ENCODE assay signal across 28 cellular contexts in genomic region chr1:35597870-35598269, GRCh38. TPM values are rescaled to one million over a fixed set of nuclear protein-coding genes. Genes with fewer than 3 reads are reported as not detected.
DNase-seq lines count a peak whose midpoint lies in the region; ATAC-seq, FAIRE-seq and TF ChIP-seq lines count a peak whose summit lies in the region.
"Had no signal": no experiment of that assay in that cellular context is flagged by ENCODE, and none has a peak within 500 bp of the region (broad histone marks: within the 10 kb centered on the region; RNA-seq: fewer than 3 reads in every experiment).

No MANE protein-coding gene starts in this region.

- no peak overlapping the region for H3K4me3 ChIP-seq in HepG2 (replicated peaks in 1 of 3; ENCODE audit: insufficient read depth in 1 of 3, low read depth in 2 of 3, low read length in 3 of 3)
- no peak overlapping the region for H3K4me3 ChIP-seq in right lobe of liver
- H3K4me3 ChIP-seq in endodermal cell (ENCODE audit: low read length) = no peak overlapping the region

- H3K9me3 Mint-ChIP-seq in WTC11 (no peaks in the 10 kb centered on the region), endodermal cell (no peaks in the 10 kb centered on the region), type B pancreatic cell (no peaks in the 10 kb centered on the region)
- H3K9me3 Mint-ChIP-seq: CD4-positive, CD25-positive, alpha-beta regulatory T cell; CD8-positive, alpha-beta memory T cell; H9; IgD-negative memory B cell had no signal

- ATAC-seq in HepG2 (no peak), right lobe of liver (no peak), WTC11 (peak; percentile 27; the same call in 1 of the 2 replicates)

- no peak for FAIRE-seq in HepG2 (lab: Jason Lieb, UNC)
- FAIRE-seq: A204.1, GM12892, GM18507, H1 had no signal

- H3K27me3 Mint-ChIP-seq in WTC11 (ENCODE audit: low read depth) (no peaks in the 10 kb centered on the region), endodermal cell (ENCODE audit: insufficient read depth) (no peaks in the 10 kb centered on the region), type B pancreatic cell (no peaks in the 10 kb centered on the region)
- H3K27me3 Mint-ChIP-seq: CD4-positive, CD25-positive, alpha-beta regulatory T cell; CD8-positive, alpha-beta memory T cell; IgD-negative memory B cell had no signal

- peaks cover 2 to 27% of the 10 kb centered on the region in 2 experiments; a peak in 4 of 5 replicates for H3K36me3 ChIP-seq in HepG2 (replicated peaks in 1 of 2; ENCODE audit: control insufficient read depth in 1 of 2, insufficient read depth in 2 of 2, low read length in 2 of 2)
- peaks cover 0 to 28% (median 10%) of the 10 kb centered on the region in 4 donors for H3K36me3 ChIP-seq in right lobe of liver
- H3K36me3 ChIP-seq in endodermal cell (ENCODE audit: control insufficient read depth, insufficient read depth, low read length) = peaks cover 22% of the 10 kb centered on the region

- in situ Hi-C loops in HepG2 (cut with HindIII; ENCODE audit: extremely low pct_ligation_motif_present, low pct_unique_long_range_greater_than_20kb) = no loop called here

- H3K4me1 Mint-ChIP-seq in WTC11 = peaks cover 9% of the 10 kb centered on the region; the same call in 1 of the 2 replicates
- peaks cover 25% of the 10 kb centered on the region for H3K4me1 Mint-ChIP-seq in endodermal cell
- H3K4me1 Mint-ChIP-seq in type B pancreatic cell (ENCODE audit: unreplicated experiment) = peaks cover 15% of the 10 kb centered on the region
- H3K4me1 Mint-ChIP-seq: H9 had no signal

- H3K79me2 ChIP-seq in HepG2 (ENCODE audit: insufficient read depth, low read length) = no peaks in the 10 kb centered on the region

- WGBS in HepG2 (ENCODE audit: low lambda C conversion rate) = 95% methylated on average over 4 of the region's 5 CpGs
- 92% methylated on average over 4 of the region's 5 CpGs for WGBS in right lobe of liver (ENCODE audit: insufficient coverage, low coverage, low lambda C conversion rate, missing lambda C conversion rate)
- 95 to 100% methylated on average over 3 to 5 of the region's 5 CpGs for WGBS in endodermal cell (ENCODE audit: insufficient coverage in 1 of 2, insufficient read length in 1 of 2), 2 experiments

- CTCF ChIA-PET in HepG2 (lab: Yijun Ruan, JAX; ENCODE audit: low intra/inter-chr PET ratio, low total read pairs) = no interaction called here
- CTCF ChIA-PET in WTC11 (lab: Charles Lee) = interaction anchor here (1.4 kb wide), 1 partner anchor 118 kb away, joined by 5 read pairs; no protein-coding TSS in a partner anchor

- intact Hi-C loops in HepG2 (cut with micrococcal nuclease; ENCODE audit: unreplicated experiment) (no loop called here), right lobe of liver (cut with DNase I) (no loop called here)

- TF ChIP-seq POLR2A in HepG2 (IDR thresholded peaks at IDR 0.05; ENCODE audit: insufficient read depth in 1 of 2, low read depth in 2 of 2, low read length in 2 of 2) = no peak
- TF ChIP-seq POLR2A in right lobe of liver (IDR thresholded peaks at IDR 0.05) = no peak

- H3K4me1 ChIP-seq in HepG2 (ENCODE audit: insufficient read depth, low read length) (peaks cover 8% of the 10 kb centered on the region), right lobe of liver (no peaks in the 10 kb centered on the region), endodermal cell (ENCODE audit: control insufficient read depth, insufficient read depth, low read length) (peaks cover 11% of the 10 kb centered on the region)
- H3K4me1 ChIP-seq: BE2C had no signal

- H3K4me3 Mint-ChIP-seq in WTC11 (no peak overlapping the region), endodermal cell (no peak overlapping the region), type B pancreatic cell (no peak overlapping the region)
- H3K4me3 Mint-ChIP-seq: CD4-positive, CD25-positive, alpha-beta regulatory T cell; CD8-positive, alpha-beta memory T cell; H9; IgD-negative memory B cell had no signal

- no peak for DNase-seq in HepG2 (ENCODE audit: low spot score)
- DNase-seq in right lobe of liver = no peak
- DNase-seq in WTC11 (ENCODE audit: low spot score) = no peak
- no peak for DNase-seq in endodermal cell
- peak; percentile 31 for DNase-seq in type B pancreatic cell (ENCODE audit: extremely low spot score, unreplicated experiment)
- no peak for DNase-seq in iPS-NIHi7 (ENCODE audit: extremely low spot score)
- DNase-seq in NCI-H2081 treated with DMSO at 0.1 percent for 48 hours (lab: John Stamatoyannopoulos, UW) = no peak
- no peak for DNase-seq in inferior parietal cortex (ENCODE audit: extremely low spot score)
- DNase-seq: ACHN; BE2C; C1 segment of cervical spinal cord; CD4-positive, CD25-positive, alpha-beta regulatory T cell; CD8-positive, alpha-beta memory T cell; COR-L47; DMS 273 treated with DMSO at 0.1 percent for 48 hours; DMS53; DND-41; EL; H9; KG1 had no signal

- no peaks in the 10 kb centered on the region for H4K20me1 ChIP-seq in HepG2 (ENCODE audit: insufficient read depth, low read length)

- no peak for TF ChIP-seq RAD21 in HepG2 (CRISPR knock-in tag; IDR thresholded peaks at IDR 0.05)

- H3K27me3 ChIP-seq in HepG2 (ENCODE audit: control insufficient read depth in 1 of 2, insufficient read depth in 2 of 2, low read length in 2 of 2) (no peaks in the 10 kb centered on the region), right lobe of liver (no peaks in the 10 kb centered on the region), endodermal cell (ENCODE audit: control insufficient read depth, insufficient read depth, low read length, poor library complexity, severe bottlenecking) (no peaks in the 10 kb centered on the region)
- H3K27me3 ChIP-seq: BE2C had no signal

- TF ChIP-seq CTCF in HepG2 (CRISPR knock-in tag; IDR thresholded peaks at IDR 0.05) (no peak), right lobe of liver (IDR thresholded peaks at IDR 0.05) (no peak), WTC11 (IDR thresholded peaks at IDR 0.05) (no peak), endodermal cell (conservative IDR thresholded peaks at IDR 0.05) (no peak), type B pancreatic cell (conservative IDR thresholded peaks at IDR 0.05) (no peak)

- H3K27ac Mint-ChIP-seq in WTC11 (no peak overlapping the region), endodermal cell (peak overlapping the region; percentile 16), type B pancreatic cell (no peak overlapping the region)
- H3K27ac Mint-ChIP-seq: CD4-positive, CD25-positive, alpha-beta regulatory T cell; H9 had no signal

- H3K4me2 ChIP-seq in HepG2 (ENCODE audit: low read depth, low read length) = no peak overlapping the region

- no TSS peak for BruUV-seq in HepG2 (replicated peaks; lab: Mats Ljungman, UMichigan)

- no peak for TF ChIP-seq EP300 in HepG2 (IDR thresholded peaks at IDR 0.05; ENCODE audit: low read depth in 2 of 2, low read length in 2 of 2)
- no peak for TF ChIP-seq EP300 in HepG2 (CRISPR knock-in tag; IDR thresholded peaks at IDR 0.05; ENCODE audit: borderline replicate concordance)

- H3K9ac ChIP-seq in HepG2 (ENCODE audit: insufficient read depth, low read depth, low read length) (no peak overlapping the region), endodermal cell (ENCODE audit: extremely low read depth, low read length, poor library complexity, severe bottlenecking) (no peak overlapping the region)

- peaks cover 9% of the 10 kb centered on the region for H3K36me3 Mint-ChIP-seq in WTC11
- peaks cover 19% of the 10 kb centered on the region for H3K36me3 Mint-ChIP-seq in endodermal cell (ENCODE audit: low read depth)
- peaks cover 12% of the 10 kb centered on the region for H3K36me3 Mint-ChIP-seq in type B pancreatic cell

- POLR2A ChIA-PET in HepG2 (lab: Yijun Ruan, JAX) = no interaction called here
- POLR2A ChIA-PET in WTC11 (lab: Charles Lee) = no interaction called here

- H3K27ac ChIP-seq in HepG2 (ENCODE audit: extremely low read length, insufficient read depth, low read length) = no peak overlapping the region
- H3K27ac ChIP-seq in right lobe of liver = no peak overlapping the region
- no peak overlapping the region for H3K27ac ChIP-seq in endodermal cell (ENCODE audit: low read depth, low read length)
- H3K27ac ChIP-seq: HL-60 had no signal

- H3K9me3 ChIP-seq in HepG2 (ENCODE audit: low read length) = no peaks in the 10 kb centered on the region
- no peaks in the 10 kb centered on the region for H3K9me3 ChIP-seq in right lobe of liver
- H3K9me3 ChIP-seq in endodermal cell (ENCODE audit: control insufficient read depth, low read length) = no peaks in the 10 kb centered on the region
- H3K9me3 ChIP-seq: BE2C had no signal

- H2AFZ ChIP-seq in HepG2 (ENCODE audit: low read length) = no peak overlapping the region

RNA-seq across cellular contexts. Expression of gene TFAP2E, which starts 24.8 kb away (rescaled TPM):
- total RNA-seq in HepG2 (2016; rRNA removed; fragmentation: Illumina TruSeq; extraction: Trizol) (0.31 and 0.44 TPM in 2 replicates), right lobe of liver (under 1 TPM in 2 of 6 experiments, not detected in 4; 0.15 to 0.24 TPM), WTC11 (2021) (1.5 to 1.7 TPM (median 1.5 TPM) in 3 replicates), endodermal cell (under 1 TPM; 0.62 to 0.66 TPM), type B pancreatic cell (ENCODE audit: low replicate concordance) (1.3 and 1.4 TPM in 2 replicates)
- total RNA-seq in HepG2 (2016; cell fraction: cytosol; rRNA removed; fragmentation: Illumina TruSeq; extraction: Trizol; ENCODE audit: low read depth) = 0.18 TPM in 1 of 2 replicates, not detected in the other
- 0.17 and 0.49 TPM in 2 replicates for total RNA-seq in HepG2 (2016; cell fraction: insoluble cytoplasmic fraction; rRNA removed; fragmentation: Illumina TruSeq; extraction: Trizol)
- total RNA-seq in HepG2 (2016; cell fraction: membrane; rRNA removed; fragmentation: Illumina TruSeq; extraction: Trizol) = 0.12 and 0.17 TPM in 2 replicates
- total RNA-seq in HepG2 (2016; cell fraction: nucleus; rRNA removed; fragmentation: Illumina TruSeq; extraction: Trizol) = 0.47 and 0.53 TPM in 2 replicates
- 0.41 and 0.46 TPM in 2 replicates for polyA plus RNA-seq in HepG2 (2011; rRNA removed)
- 0.32 and 0.42 TPM in 2 replicates for polyA plus RNA-seq in HepG2 (2011; cell fraction: cytosol; rRNA removed)
- 2.1 and 2.2 TPM in 2 replicates for polyA plus RNA-seq in HepG2 (2011; cell fraction: nucleus; rRNA removed)
- polyA plus RNA-seq in HepG2 (2012) = 0.56 and 0.88 TPM in 2 replicates
- 0.12 TPM in 1 of 2 replicates, not detected in the other for polyA plus RNA-seq in HepG2 (2016; cell fraction: cytosol; fragmentation: Illumina TruSeq; extraction: Trizol; ENCODE audit: low read depth)
- 0.28 and 0.50 TPM in 2 replicates for polyA plus RNA-seq in HepG2 (2016; cell fraction: insoluble cytoplasmic fraction; fragmentation: Illumina TruSeq; extraction: Trizol; ENCODE audit: low read depth)
- 0.08 and 0.26 TPM in 2 replicates for polyA plus RNA-seq in HepG2 (2016; cell fraction: membrane; fragmentation: Illumina TruSeq; extraction: Trizol; ENCODE audit: low read depth)
- polyA plus RNA-seq in HepG2 (2016; cell fraction: nucleus; fragmentation: Illumina TruSeq; extraction: Trizol; ENCODE audit: insufficient read depth, low read depth) = 1.5 and 1.9 TPM in 2 replicates
- polyA minus RNA-seq in HepG2 (2011; rRNA and poly(A)+ RNA removed; ENCODE audit: low replicate concordance) = 0.08 and 0.12 TPM in 2 replicates
- polyA minus RNA-seq in HepG2 (2011; cell fraction: cytosol; rRNA and poly(A)+ RNA removed) = not detected in 2 replicates
- 0.50 and 0.52 TPM in 2 replicates for polyA minus RNA-seq in HepG2 (2011; cell fraction: nucleus; rRNA and poly(A)+ RNA removed)
- polyA plus RNA-seq in endodermal cell (2013, experiment 1 of 2) = 0.53 TPM
- 0.54 TPM for polyA plus RNA-seq in endodermal cell (2013, experiment 2 of 2)
- total RNA-seq: G401, HT1080 had no signal

RNA-seq across cellular contexts. Expression of gene NCDN, which starts 40.3 kb away (rescaled TPM):
- total RNA-seq in HepG2 (2016; rRNA removed; fragmentation: Illumina TruSeq; extraction: Trizol) = 9.1 and 9.3 TPM in 2 replicates
- total RNA-seq in HepG2 (2016; cell fraction: cytosol; rRNA removed; fragmentation: Illumina TruSeq; extraction: Trizol; ENCODE audit: low read depth) = 0.88 and 1.1 TPM in 2 replicates
- total RNA-seq in HepG2 (2016; cell fraction: insoluble cytoplasmic fraction; rRNA removed; fragmentation: Illumina TruSeq; extraction: Trizol) = 7.2 and 8.9 TPM in 2 replicates
- total RNA-seq in HepG2 (2016; cell fraction: membrane; rRNA removed; fragmentation: Illumina TruSeq; extraction: Trizol) = 3.5 and 3.6 TPM in 2 replicates
- 6.6 and 8.7 TPM in 2 replicates for total RNA-seq in HepG2 (2016; cell fraction: nucleus; rRNA removed; fragmentation: Illumina TruSeq; extraction: Trizol)
- 6.6 and 11.0 TPM in 2 replicates for polyA plus RNA-seq in HepG2 (2011; rRNA removed)
- 4.6 and 5.4 TPM in 2 replicates for polyA plus RNA-seq in HepG2 (2011; cell fraction: cytosol; rRNA removed)
- polyA plus RNA-seq in HepG2 (2011; cell fraction: nucleus; rRNA removed) = 26.7 and 28.4 TPM in 2 replicates
- polyA plus RNA-seq in HepG2 (2012) = 4.4 and 7.0 TPM in 2 replicates
- 0.55 and 0.77 TPM in 2 replicates for polyA plus RNA-seq in HepG2 (2016; cell fraction: cytosol; fragmentation: Illumina TruSeq; extraction: Trizol; ENCODE audit: low read depth)
- 7.4 and 8.8 TPM in 2 replicates for polyA plus RNA-seq in HepG2 (2016; cell fraction: insoluble cytoplasmic fraction; fragmentation: Illumina TruSeq; extraction: Trizol; ENCODE audit: low read depth)
- polyA plus RNA-seq in HepG2 (2016; cell fraction: membrane; fragmentation: Illumina TruSeq; extraction: Trizol; ENCODE audit: low read depth) = 1.8 and 1.9 TPM in 2 replicates
- 15.1 and 16.2 TPM in 2 replicates for polyA plus RNA-seq in HepG2 (2016; cell fraction: nucleus; fragmentation: Illumina TruSeq; extraction: Trizol; ENCODE audit: insufficient read depth, low read depth)
- polyA minus RNA-seq in HepG2 (2011; rRNA and poly(A)+ RNA removed; ENCODE audit: low replicate concordance) = 18.1 and 18.4 TPM in 2 replicates
- 5.1 and 5.9 TPM in 2 replicates for polyA minus RNA-seq in HepG2 (2011; cell fraction: cytosol; rRNA and poly(A)+ RNA removed)
- 12.4 and 15.2 TPM in 2 replicates for polyA minus RNA-seq in HepG2 (2011; cell fraction: nucleus; rRNA and poly(A)+ RNA removed)
- total RNA-seq in right lobe of liver = 10 to 100 TPM in 2 of 6 experiments, 1 to 10 TPM in 4; 5.9 to 11.7 (median 7.3) TPM
- total RNA-seq in WTC11 (2021) = 35.6 to 39.2 TPM (median 38.2 TPM) in 3 replicates
- total RNA-seq in endodermal cell = 10 to 100 TPM; 25.3 to 33.4 TPM
- 17.1 TPM for polyA plus RNA-seq in endodermal cell (2013, experiment 1 of 2)
- 15.9 TPM for polyA plus RNA-seq in endodermal cell (2013, experiment 2 of 2)
- 21.8 and 27.2 TPM in 2 replicates for total RNA-seq in type B pancreatic cell (ENCODE audit: low replicate concordance)

RNA-seq across cellular contexts. Expression of gene KIAA0319L, which starts 40.7 kb away (rescaled TPM):
- total RNA-seq in HepG2 (2016; rRNA removed; fragmentation: Illumina TruSeq; extraction: Trizol) (15.9 and 33.4 TPM in 2 replicates), right lobe of liver (10 to 100 TPM; 35.3 to 84.9 (median 54.3) TPM), WTC11 (2021) (66.3 to 71.7 TPM (median 70.0 TPM) in 3 replicates), endodermal cell (10 to 100 TPM; 68.4 to 77.6 TPM), type B pancreatic cell (ENCODE audit: low replicate concordance) (48.6 and 56.9 TPM in 2 replicates)
- 9.6 and 9.8 TPM in 2 replicates for total RNA-seq in HepG2 (2016; cell fraction: cytosol; rRNA removed; fragmentation: Illumina TruSeq; extraction: Trizol; ENCODE audit: low read depth)
- 14.8 and 30.6 TPM in 2 replicates for total RNA-seq in HepG2 (2016; cell fraction: insoluble cytoplasmic fraction; rRNA removed; fragmentation: Illumina TruSeq; extraction: Trizol)
- 17.2 and 17.3 TPM in 2 replicates for total RNA-seq in HepG2 (2016; cell fraction: membrane; rRNA removed; fragmentation: Illumina TruSeq; extraction: Trizol)
- 54.0 and 56.5 TPM in 2 replicates for total RNA-seq in HepG2 (2016; cell fraction: nucleus; rRNA removed; fragmentation: Illumina TruSeq; extraction: Trizol)
- polyA plus RNA-seq in HepG2 (2011; rRNA removed) = 74.3 and 82.6 TPM in 2 replicates
- 42.1 and 57.2 TPM in 2 replicates for polyA plus RNA-seq in HepG2 (2011; cell fraction: cytosol; rRNA removed)
- polyA plus RNA-seq in HepG2 (2011; cell fraction: nucleus; rRNA removed) = 80.2 and 103 TPM in 2 replicates
- 46.0 and 51.9 TPM in 2 replicates for polyA plus RNA-seq in HepG2 (2012)
- polyA plus RNA-seq in HepG2 (2016; cell fraction: cytosol; fragmentation: Illumina TruSeq; extraction: Trizol; ENCODE audit: low read depth) = 2.8 and 3.0 TPM in 2 replicates
- polyA plus RNA-seq in HepG2 (2016; cell fraction: insoluble cytoplasmic fraction; fragmentation: Illumina TruSeq; extraction: Trizol; ENCODE audit: low read depth) = 8.0 and 11.3 TPM in 2 replicates
- polyA plus RNA-seq in HepG2 (2016; cell fraction: membrane; fragmentation: Illumina TruSeq; extraction: Trizol; ENCODE audit: low read depth) = 7.6 and 8.2 TPM in 2 replicates
- polyA plus RNA-seq in HepG2 (2016; cell fraction: nucleus; fragmentation: Illumina TruSeq; extraction: Trizol; ENCODE audit: insufficient read depth, low read depth) = 50.7 and 54.2 TPM in 2 replicates
- 53.1 and 74.5 TPM in 2 replicates for polyA minus RNA-seq in HepG2 (2011; rRNA and poly(A)+ RNA removed; ENCODE audit: low replicate concordance)
- polyA minus RNA-seq in HepG2 (2011; cell fraction: cytosol; rRNA and poly(A)+ RNA removed) = 37.6 and 52.7 TPM in 2 replicates
- 116 and 145 TPM in 2 replicates for polyA minus RNA-seq in HepG2 (2011; cell fraction: nucleus; rRNA and poly(A)+ RNA removed)
- polyA plus RNA-seq in endodermal cell (2013, experiment 1 of 2) = 60.0 TPM
- 50.1 TPM for polyA plus RNA-seq in endodermal cell (2013, experiment 2 of 2)

RNA-seq across cellular contexts. Expression of gene PSMB2, which starts 43.5 kb away (rescaled TPM):
- total RNA-seq in HepG2 (2016; rRNA removed; fragmentation: Illumina TruSeq; extraction: Trizol) (62.2 and 102 TPM in 2 replicates), right lobe of liver (10 to 100 TPM; 41.7 to 54.6 (median 48.3) TPM), WTC11 (2021) (76.7 to 81.7 TPM (median 80.6 TPM) in 3 replicates), endodermal cell (10 to 100 TPM; 66.0 to 71.3 TPM), type B pancreatic cell (ENCODE audit: low replicate concordance) (62.9 and 66.3 TPM in 2 replicates)
- total RNA-seq in HepG2 (2016; cell fraction: cytosol; rRNA removed; fragmentation: Illumina TruSeq; extraction: Trizol; ENCODE audit: low read depth) = 9.9 and 10.8 TPM in 2 replicates
- 62.8 and 101 TPM in 2 replicates for total RNA-seq in HepG2 (2016; cell fraction: insoluble cytoplasmic fraction; rRNA removed; fragmentation: Illumina TruSeq; extraction: Trizol)
- total RNA-seq in HepG2 (2016; cell fraction: membrane; rRNA removed; fragmentation: Illumina TruSeq; extraction: Trizol) = 18.0 and 18.3 TPM in 2 replicates
- total RNA-seq in HepG2 (2016; cell fraction: nucleus; rRNA removed; fragmentation: Illumina TruSeq; extraction: Trizol) = 31.6 and 32.7 TPM in 2 replicates
- polyA plus RNA-seq in HepG2 (2011; rRNA removed) = 50.5 and 60.6 TPM in 2 replicates
- polyA plus RNA-seq in HepG2 (2011; cell fraction: cytosol; rRNA removed) = 45.2 and 49.5 TPM in 2 replicates
- 17.0 and 20.6 TPM in 2 replicates for polyA plus RNA-seq in HepG2 (2011; cell fraction: nucleus; rRNA removed)
- 49.7 and 57.0 TPM in 2 replicates for polyA plus RNA-seq in HepG2 (2012)
- polyA plus RNA-seq in HepG2 (2016; cell fraction: cytosol; fragmentation: Illumina TruSeq; extraction: Trizol; ENCODE audit: low read depth) = 20.2 and 22.2 TPM in 2 replicates
- 199 and 202 TPM in 2 replicates for polyA plus RNA-seq in HepG2 (2016; cell fraction: insoluble cytoplasmic fraction; fragmentation: Illumina TruSeq; extraction: Trizol; ENCODE audit: low read depth)
- 28.8 and 32.3 TPM in 2 replicates for polyA plus RNA-seq in HepG2 (2016; cell fraction: membrane; fragmentation: Illumina TruSeq; extraction: Trizol; ENCODE audit: low read depth)
- polyA plus RNA-seq in HepG2 (2016; cell fraction: nucleus; fragmentation: Illumina TruSeq; extraction: Trizol; ENCODE audit: insufficient read depth, low read depth) = 75.8 and 83.1 TPM in 2 replicates
- polyA minus RNA-seq in HepG2 (2011; rRNA and poly(A)+ RNA removed; ENCODE audit: low replicate concordance) = 92.7 and 165 TPM in 2 replicates
- 26.0 and 31.0 TPM in 2 replicates for polyA minus RNA-seq in HepG2 (2011; cell fraction: cytosol; rRNA and poly(A)+ RNA removed)
- polyA minus RNA-seq in HepG2 (2011; cell fraction: nucleus; rRNA and poly(A)+ RNA removed) = 19.2 and 19.9 TPM in 2 replicates
- polyA plus RNA-seq in endodermal cell (2013, experiment 1 of 2) = 104 TPM
- 93.5 TPM for polyA plus RNA-seq in endodermal cell (2013, experiment 2 of 2)
